In the genomic region with DNA sequence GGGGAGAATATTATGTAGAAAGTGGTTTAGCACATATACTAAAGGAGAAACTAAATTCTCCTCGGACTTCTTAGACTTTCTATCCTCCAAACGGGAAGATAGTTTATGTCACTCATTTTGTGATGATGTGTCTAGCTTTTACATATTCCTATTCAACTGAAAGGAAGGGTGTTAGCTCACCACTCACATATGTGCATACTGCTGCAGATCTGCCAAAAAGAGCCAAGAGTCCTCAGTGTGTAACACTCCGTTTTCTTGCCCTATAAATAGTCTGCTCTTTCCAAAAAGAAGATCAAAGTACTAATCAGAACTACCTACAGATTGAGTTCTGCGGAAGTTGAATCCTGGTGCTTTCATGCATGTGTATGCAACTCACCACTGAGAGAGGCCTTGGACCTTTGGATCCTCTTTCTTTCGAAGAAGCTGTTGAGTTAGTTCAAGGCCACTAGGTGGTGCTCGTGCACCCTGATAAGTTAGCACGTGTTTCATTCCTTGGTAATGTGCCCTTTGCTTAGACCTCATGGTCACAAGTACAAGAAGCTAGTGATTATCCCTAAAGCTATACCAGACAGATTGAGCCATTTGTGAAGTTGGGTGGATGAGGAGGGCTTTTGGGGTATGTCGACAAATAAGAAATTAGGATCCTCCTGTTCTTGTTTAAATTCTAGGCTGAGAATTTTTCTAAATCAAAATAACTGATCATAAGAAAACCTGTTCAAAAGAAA, we compare ENCODE assay signal across 8 cellular contexts. TPM values are rescaled to one million over a fixed set of nuclear protein-coding genes. Genes with fewer than 3 reads are reported as not detected.
DNase-seq lines count a peak whose midpoint lies in the region; ATAC-seq, FAIRE-seq and TF ChIP-seq lines count a peak whose summit lies in the region.

No MANE protein-coding gene starts in this region.

- no peaks in the 10 kb centered on the region for H4K20me1 ChIP-seq in mammary epithelial cell (ENCODE audit: insufficient read depth, low read length)

- H3K9me3 ChIP-seq in mammary epithelial cell (replicated peaks; ENCODE audit: insufficient read depth, low read length): no peaks in the 10 kb centered on the region

- TF ChIP-seq CTCF in WI38 (IDR thresholded peaks at IDR 0.05; ENCODE audit: low read depth, low read length) (peak; percentile 48), mammary epithelial cell (conservative IDR thresholded peaks at IDR 0.05 in 1 of 2, IDR thresholded peaks at IDR 0.05 in 1 of 2; ENCODE audit: extremely low read depth in 1 of 2, insufficient read depth in 1 of 2, low read depth in 1 of 2, low read length in 2 of 2) (peak; percentile 80 to 81)

- BruUV-seq in mammary epithelial cell (replicated peaks; lab: Mats Ljungman, UMichigan): no TSS peak

- dilution Hi-C loops in mammary epithelial cell (cut with HindIII; ENCODE audit: low sequenced_read_pairs): no loop called here

- in situ Hi-C loops in mammary epithelial cell (cut with MboI; ENCODE audit: low sequenced_read_pairs in 2 of 2): loop anchor here (5.0 kb wide), 1 partner anchor 167 kb away; no protein-coding TSS in a partner anchor

- no peaks in the 10 kb centered on the region for H3K4me1 ChIP-seq in mammary epithelial cell (ENCODE audit: insufficient read depth, low read length)

- CTCF ChIA-PET in mammary epithelial cell (lab: Charles Lee; ENCODE audit: low non-redundant PET): interaction anchor here (0.5 to 0.8 kb wide), 12 partner anchors 23 to 253 kb away, joined by 3 to 8 read pairs (median 4); partner anchors contain the start of gene RALA

- H3K27me3 ChIP-seq in mammary epithelial cell (ENCODE audit: insufficient read depth, low read length): no peaks in the 10 kb centered on the region

- H3K4me2 ChIP-seq in mammary epithelial cell (ENCODE audit: insufficient read depth, low read depth, low read length): no peak overlapping the region

- peak; percentile 97 for FAIRE-seq in islet of Langerhans (lab: Jason Lieb, UNC)

- no peaks in the 10 kb centered on the region for H3K79me2 ChIP-seq in mammary epithelial cell (ENCODE audit: insufficient read depth, low read length)

- WGBS in mammary epithelial cell (ENCODE audit: low coverage, missing lambda C conversion rate): 7% methylated on average over 8 of the region's 8 CpGs

- no peaks in the 10 kb centered on the region for H3K36me3 ChIP-seq in mammary epithelial cell (ENCODE audit: insufficient read depth, low read length)

- no peak overlapping the region for H3K4me3 ChIP-seq in WI38 (ENCODE audit: low read depth, low read length)
- H3K4me3 ChIP-seq in mammary epithelial cell (replicated peaks in 1 of 3; ENCODE audit: insufficient read depth in 1 of 3, low read depth in 2 of 3, low read length in 3 of 3): no peak overlapping the region

- no peak overlapping the region for H3K27ac ChIP-seq in mammary epithelial cell (ENCODE audit: insufficient read depth, low read depth, low read length)

- ATAC-seq in GM19025 (IDR thresholded peaks at IDR 0.05; ENCODE audit: low read depth, unreplicated experiment) (peak; percentile 93), HG03196 (IDR thresholded peaks at IDR 0.05; ENCODE audit: unreplicated experiment) (peak; percentile 84)

- no peak overlapping the region for H3K9ac ChIP-seq in mammary epithelial cell (ENCODE audit: insufficient read depth, low read length)

- DNase-seq in AG20443 (ENCODE audit: low spot score) (peak; percentile 82), NCI-H2227 treated with DMSO at 0.1 percent for 48 hours (lab: John Stamatoyannopoulos, UW) (peak; percentile 77), mammary epithelial cell (peak; percentile 76)
- DNase-seq in stimulated activated CD4-positive, alpha-beta T cell treated with anti-CD3 and anti-CD28 coated beads, Interleukin-1b, Interleukin-23, amount 100 ng/mL, for 48 hours: peak; percentile 76

- peak overlapping the region; percentile 2 for H2AFZ ChIP-seq in mammary epithelial cell (ENCODE audit: low read depth, low read length)

- intact Hi-C loops in mammary epithelial cell (cut with micrococcal nuclease): loop anchor here (1.0 to 10.0 kb wide), 5 partner anchors 44 to 472 kb away; no protein-coding TSS in a partner anchor

RNA-seq across cellular contexts. Expression of gene YAE1, which starts 14.1 kb away (rescaled TPM):
- total RNA-seq in mammary epithelial cell: 10 to 100 TPM; 22.7 to 23.1 TPM
- polyA plus RNA-seq in mammary epithelial cell: 19.6 TPM
- not detected for polyA minus RNA-seq in mammary epithelial cell

RNA-seq across cellular contexts. Expression of gene RALA, which starts 43.1 kb away (rescaled TPM):
- total RNA-seq in mammary epithelial cell: 10 to 100 TPM; 15.2 to 51.7 TPM
- 25.5 TPM for polyA plus RNA-seq in mammary epithelial cell
- 39.3 TPM for polyA minus RNA-seq in mammary epithelial cell
